In genomic region chr1:113031060-113031933, GRCh38 we compare ENCODE assay signal across 15 cellular contexts. TPM values are rescaled to one million over a fixed set of nuclear protein-coding genes. Genes with fewer than 3 reads are reported as not detected.
DNase-seq lines count a peak whose midpoint lies in the region; ATAC-seq, FAIRE-seq and TF ChIP-seq lines count a peak whose summit lies in the region.
"Had no signal": no experiment of that assay in that cellular context is flagged by ENCODE, and none has a peak within 500 bp of the region (broad histone marks: within the 10 kb centered on the region; RNA-seq: fewer than 3 reads in every experiment).

No MANE protein-coding gene starts in this region.

- no peaks in the 10 kb centered on the region for H3K9me3 Mint-ChIP-seq in dendritic cell treated with granulocyte-macrophage colony-stimulating factor and Interleukin-4, amounts not matched to agents 40 ng/mL and 50 ng/mL, for 4 days
- no peaks in the 10 kb centered on the region for H3K9me3 Mint-ChIP-seq in CD8-positive, alpha-beta T cell
- no peaks in the 10 kb centered on the region for H3K9me3 Mint-ChIP-seq in activated CD4-positive, alpha-beta T cell treated with anti-CD3 and anti-CD28 coated beads, Interleukin-2, amount 10 ng/mL, durations not matched to agents 24 days and 14 days
- H3K9me3 Mint-ChIP-seq: activated naive CD8-positive, alpha-beta T cell treated with anti-CD3 and anti-CD28 coated beads, Interleukin-2, amount 50 U/mL, for 24 hours had no signal

- no peak for TF ChIP-seq CTCF in CD8-positive, alpha-beta T cell (IDR thresholded peaks at IDR 0.05)
- no peak for TF ChIP-seq CTCF in foreskin fibroblast (IDR thresholded peaks at IDR 0.05; ENCODE audit: low read depth, low read length)

- no peak overlapping the region for H3K27ac ChIP-seq in CD8-positive, alpha-beta T cell (ENCODE audit: low read depth, low read length)
- H3K27ac ChIP-seq: esophagus muscularis mucosa, HL-60, SK-N-MC, VCaP had no signal

- intact Hi-C loops in dendritic cell treated with granulocyte-macrophage colony-stimulating factor and Interleukin-4, amounts not matched to agents 40 ng/mL and 50 ng/mL, for 4 days (cut with micrococcal nuclease), result no loop called here
- intact Hi-C loops in CD8-positive, alpha-beta T cell (cut with DNase I, micrococcal nuclease), result no loop called here
- intact Hi-C loops in activated CD4-positive, alpha-beta T cell treated with anti-CD3 and anti-CD28 coated beads, Interleukin-2, amount 10 ng/mL, durations not matched to agents 24 days and 14 days (cut with micrococcal nuclease), result loop anchor here (2.0 kb wide), 1 partner anchor 16 kb away; no protein-coding TSS in a partner anchor

- H3K36me3 ChIP-seq in CD8-positive, alpha-beta T cell (ENCODE audit: insufficient read depth, low read length), result no peaks in the 10 kb centered on the region
- H3K36me3 ChIP-seq: esophagus muscularis mucosa had no signal

- H3K4me3 Mint-ChIP-seq in dendritic cell treated with granulocyte-macrophage colony-stimulating factor and Interleukin-4, amounts not matched to agents 40 ng/mL and 50 ng/mL, for 4 days, result no peak overlapping the region
- no peak overlapping the region for H3K4me3 Mint-ChIP-seq in CD8-positive, alpha-beta T cell
- H3K4me3 Mint-ChIP-seq in activated CD4-positive, alpha-beta T cell treated with anti-CD3 and anti-CD28 coated beads, Interleukin-2, amount 10 ng/mL, durations not matched to agents 24 days and 14 days, result no peak overlapping the region
- H3K4me3 Mint-ChIP-seq: activated naive CD8-positive, alpha-beta T cell treated with anti-CD3 and anti-CD28 coated beads, Interleukin-2, amount 50 U/mL, for 24 hours had no signal

- H3K4me3 ChIP-seq in CD8-positive, alpha-beta T cell (ENCODE audit: low read depth, low read length), result no peak overlapping the region
- no peak overlapping the region for H3K4me3 ChIP-seq in foreskin fibroblast (ENCODE audit: low read depth in 1 of 2, low read length in 2 of 2)
- H3K4me3 ChIP-seq: esophagus muscularis mucosa, SK-N-MC had no signal

- TF ChIP-seq POLR2A in GM12891 (IDR thresholded peaks at IDR 0.05; ENCODE audit: low read depth, low read length), result no peak

- ATAC-seq in GM19395 (IDR thresholded peaks at IDR 0.05; ENCODE audit: unreplicated experiment), result peak; percentile 84
- peak; percentile 64 for ATAC-seq in HG02981 (IDR thresholded peaks at IDR 0.05; ENCODE audit: unreplicated experiment)
- ATAC-seq in CD8-positive, alpha-beta T cell, result no peak
- ATAC-seq: activated naive CD8-positive, alpha-beta T cell treated with anti-CD3 and anti-CD28 coated beads, Interleukin-2, amount 50 U/mL, for 24 hours had no signal

- H3K4me1 Mint-ChIP-seq in dendritic cell treated with granulocyte-macrophage colony-stimulating factor and Interleukin-4, amounts not matched to agents 40 ng/mL and 50 ng/mL, for 4 days (ENCODE audit: low read depth), result peaks cover 18% of the 10 kb centered on the region
- peaks cover 3% of the 10 kb centered on the region for H3K4me1 Mint-ChIP-seq in CD8-positive, alpha-beta T cell (ENCODE audit: low read depth)
- peaks cover 6% of the 10 kb centered on the region for H3K4me1 Mint-ChIP-seq in activated CD4-positive, alpha-beta T cell treated with anti-CD3 and anti-CD28 coated beads, Interleukin-2, amount 10 ng/mL, durations not matched to agents 24 days and 14 days

- H3K27me3 ChIP-seq in CD8-positive, alpha-beta T cell (ENCODE audit: insufficient read depth, low read length), result no peaks in the 10 kb centered on the region
- H3K27me3 ChIP-seq: esophagus muscularis mucosa had no signal

- CTCF ChIA-PET in CD8-positive, alpha-beta T cell (lab: Charles Lee), result interaction anchor here (0.6 to 1.9 kb wide), 2 partner anchors 41 to 47 kb away, joined by 3 to 4 read pairs; partner anchors contain the start of gene LRIG2

- peak; percentile 61 for FAIRE-seq in GM12891 (lab: Jason Lieb, UNC)

- H3K27ac Mint-ChIP-seq in dendritic cell treated with granulocyte-macrophage colony-stimulating factor and Interleukin-4, amounts not matched to agents 40 ng/mL and 50 ng/mL, for 4 days, result peak overlapping the region; percentile 17
- no peak overlapping the region for H3K27ac Mint-ChIP-seq in CD8-positive, alpha-beta T cell
- H3K27ac Mint-ChIP-seq in activated CD4-positive, alpha-beta T cell treated with anti-CD3 and anti-CD28 coated beads, Interleukin-2, amount 10 ng/mL, durations not matched to agents 24 days and 14 days, result no peak overlapping the region
- H3K27ac Mint-ChIP-seq: activated naive CD8-positive, alpha-beta T cell treated with anti-CD3 and anti-CD28 coated beads, Interleukin-2, amount 50 U/mL, for 24 hours had no signal

- no peaks in the 10 kb centered on the region for H3K4me1 ChIP-seq in CD8-positive, alpha-beta T cell (ENCODE audit: insufficient read depth, low read length)

- peak; percentile 20 for DNase-seq in GM12891 (ENCODE audit: insufficient read length, low spot score)
- no peak for DNase-seq in CD8-positive, alpha-beta T cell
- no peak for DNase-seq in stimulated activated naive CD4-positive, alpha-beta T cell (lab: John Stamatoyannopoulos, UW)
- no peak for DNase-seq in foreskin fibroblast
- DNase-seq in activated CD4-positive, alpha-beta T cell treated with anti-CD3 and anti-CD28 coated beads, Interleukin-2, amount 10 ng/mL, durations not matched to agents 24 days and 14 days, result no peak
- DNase-seq: activated naive CD8-positive, alpha-beta T cell treated with anti-CD3 and anti-CD28 coated beads, Interleukin-2, amount 50 U/mL, for 24 hours; mesendoderm; occipital lobe had no signal

- H3K9me3 ChIP-seq in CD8-positive, alpha-beta T cell (ENCODE audit: low read length), result no peaks in the 10 kb centered on the region
- H3K9me3 ChIP-seq: esophagus muscularis mucosa had no signal

- POLR2A ChIA-PET in CD8-positive, alpha-beta T cell (lab: Charles Lee), result no interaction called here

- no peaks in the 10 kb centered on the region for H3K36me3 Mint-ChIP-seq in dendritic cell treated with granulocyte-macrophage colony-stimulating factor and Interleukin-4, amounts not matched to agents 40 ng/mL and 50 ng/mL, for 4 days (ENCODE audit: low read depth)
- H3K36me3 Mint-ChIP-seq in CD8-positive, alpha-beta T cell, result no peaks in the 10 kb centered on the region
- H3K36me3 Mint-ChIP-seq in activated CD4-positive, alpha-beta T cell treated with anti-CD3 and anti-CD28 coated beads, Interleukin-2, amount 10 ng/mL, durations not matched to agents 24 days and 14 days (ENCODE audit: low read depth), result no peaks in the 10 kb centered on the region

- H3K27me3 Mint-ChIP-seq in dendritic cell treated with granulocyte-macrophage colony-stimulating factor and Interleukin-4, amounts not matched to agents 40 ng/mL and 50 ng/mL, for 4 days, result no peaks in the 10 kb centered on the region
- H3K27me3 Mint-ChIP-seq in CD8-positive, alpha-beta T cell (ENCODE audit: low read depth), result no peaks in the 10 kb centered on the region
- H3K27me3 Mint-ChIP-seq in activated CD4-positive, alpha-beta T cell treated with anti-CD3 and anti-CD28 coated beads, Interleukin-2, amount 10 ng/mL, durations not matched to agents 24 days and 14 days, result no peaks in the 10 kb centered on the region
- H3K27me3 Mint-ChIP-seq: activated naive CD8-positive, alpha-beta T cell treated with anti-CD3 and anti-CD28 coated beads, Interleukin-2, amount 50 U/mL, for 24 hours had no signal

TF ChIP-seq in GM12891, 5 proteins besides CTCF, POLR2A, EP300 and RAD21:
- TF ChIP-seq SPI1 (IDR thresholded peaks at IDR 0.05; ENCODE audit: low read depth, low read length), result peak; percentile 59
- TF ChIP-seq POU2F2 (IDR thresholded peaks at IDR 0.05; ENCODE audit: low read depth, low read length), result no peak

RNA-seq across cellular contexts. Expression of gene LRIG2, which starts 41.7 kb away (rescaled TPM):
- polyA plus RNA-seq in GM12891 (2012; ENCODE audit: low read depth, missing spikeins), result 1.7 TPM
- total RNA-seq in CD8-positive, alpha-beta T cell, result 10 to 100 TPM; 13.1 to 13.8 TPM
- 11.8 and 12.7 TPM in 2 replicates for total RNA-seq in activated CD4-positive, alpha-beta T cell treated with anti-CD3 and anti-CD28 coated beads, Interleukin-2, amount 10 ng/mL, durations not matched to agents 24 days and 14 days
